10 cellular contexts compared by ENCODE assay signal in the genomic region with DNA sequence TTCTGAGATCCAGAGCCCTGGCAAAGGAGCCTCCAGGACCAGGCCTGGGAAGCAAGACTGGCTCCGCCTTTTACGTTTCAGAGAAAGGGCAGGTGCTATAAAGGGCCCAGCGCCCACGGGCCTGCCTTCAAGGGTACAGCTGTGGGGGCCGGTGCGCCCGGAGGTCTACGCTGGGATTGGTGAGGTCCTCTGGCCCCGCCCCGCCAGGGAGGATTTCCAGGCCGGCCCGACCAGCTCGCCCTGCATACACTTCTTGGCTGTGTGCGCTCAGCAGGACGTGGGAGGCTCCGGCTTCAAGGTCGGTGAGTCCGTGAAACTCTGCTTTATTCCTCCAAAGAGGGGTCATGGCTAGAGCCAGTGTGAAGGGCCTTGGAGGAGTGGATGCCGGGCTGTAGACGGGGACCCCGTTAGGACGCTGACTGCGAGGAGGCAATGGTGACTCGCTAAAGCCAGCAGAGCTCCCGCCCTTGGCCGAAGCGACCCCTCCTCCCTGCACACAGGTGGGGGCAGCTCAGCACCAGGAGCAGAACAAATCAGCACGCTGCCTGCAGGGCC. TPM values are rescaled to one million over a fixed set of nuclear protein-coding genes. Genes with fewer than 3 reads are reported as not detected.
DNase-seq lines count a peak whose midpoint lies in the region; ATAC-seq and TF ChIP-seq lines count a peak whose summit lies in the region.
"Had no signal": no experiment of that assay in that cellular context is flagged by ENCODE, and none has a peak within 500 bp of the region (broad histone marks: within the 10 kb centered on the region; RNA-seq: fewer than 3 reads in every experiment).

A gene (plus strand): TSS at position 243 of the 555 bp plus-strand sequence. CDS start 17,811 bp downstream, outside the sequence.

- peaks cover 7% of the 10 kb centered on the region for H3K4me1 ChIP-seq in fibroblast of lung (ENCODE audit: control insufficient read depth, extremely low read depth, insufficient read depth, low read length)
- peaks cover 34% of the 10 kb centered on the region for H3K4me1 ChIP-seq in vagina

- no peaks in the 10 kb centered on the region for H3K36me3 Mint-ChIP-seq in activated naive CD4-positive, alpha-beta T cell treated with anti-CD3 and anti-CD28 coated beads, Interleukin-2, amount 50 U/mL, for 72 hours
- H3K36me3 Mint-ChIP-seq in activated naive CD4-positive, alpha-beta T cell treated with anti-CD3 and anti-CD28 coated beads for 36 hours (ENCODE audit: low read depth): no peaks in the 10 kb centered on the region
- peaks cover 7% of the 10 kb centered on the region for H3K36me3 Mint-ChIP-seq in mesothelial cell of epicardium

- H3K27ac ChIP-seq in fibroblast of lung (ENCODE audit: insufficient read depth, low read length) (peak within 1 kb of the TSS; percentile 40), vagina (peak within 1 kb of the TSS; percentile 78)

- peaks cover 14% of the 10 kb centered on the region for H3K4me1 Mint-ChIP-seq in activated naive CD4-positive, alpha-beta T cell treated with anti-CD3 and anti-CD28 coated beads for 36 hours (ENCODE audit: low read depth)
- H3K4me1 Mint-ChIP-seq in mesothelial cell of epicardium: peaks cover 22% of the 10 kb centered on the region

- CTCF ChIA-PET in activated naive CD4-positive, alpha-beta T cell treated with anti-CD3 and anti-CD28 coated beads for 36 hours (lab: Charles Lee): interaction anchor here (2.6 kb wide), 1 partner anchor 67 kb away, joined by 5 read pairs; no protein-coding TSS in a partner anchor

- peak within 1 kb of the TSS; percentile 56 for H2AFZ ChIP-seq in fibroblast of lung (ENCODE audit: low read length)

- H3K9ac ChIP-seq in fibroblast of lung (ENCODE audit: insufficient read depth, low read length): no peak within 1 kb of the TSS
- H3K9ac ChIP-seq: BLaER1 had no signal

- H3K9me3 ChIP-seq in fibroblast of lung (ENCODE audit: control insufficient read depth, insufficient read depth, low read depth, low read length) (no peaks in the 10 kb centered on the region), vagina (no peaks in the 10 kb centered on the region)
- H3K9me3 ChIP-seq: BLaER1 had no signal

- H3K4me3 Mint-ChIP-seq in activated naive CD4-positive, alpha-beta T cell treated with anti-CD3 and anti-CD28 coated beads for 36 hours: no peak within 1 kb of the TSS
- H3K4me3 Mint-ChIP-seq in mesothelial cell of epicardium: peak within 1 kb of the TSS; percentile 77
- H3K4me3 Mint-ChIP-seq: activated T-cell treated with anti-CD3 and anti-CD28 coated beads, Interleukin-2, amount 50 U/mL, for 4 hours had no signal

- H3K27me3 Mint-ChIP-seq in activated naive CD4-positive, alpha-beta T cell treated with anti-CD3 and anti-CD28 coated beads for 36 hours (ENCODE audit: low read depth): peaks cover 3% of the 10 kb centered on the region
- H3K27me3 Mint-ChIP-seq in mesothelial cell of epicardium (ENCODE audit: low read depth): no peaks in the 10 kb centered on the region

- H3K36me3 ChIP-seq in fibroblast of lung (ENCODE audit: control insufficient read depth, insufficient read depth, low read length): peaks cover 1% of the 10 kb centered on the region
- no peaks in the 10 kb centered on the region for H3K36me3 ChIP-seq in vagina
- H3K36me3 ChIP-seq: BLaER1 had no signal

- H3K79me2 ChIP-seq in fibroblast of lung (ENCODE audit: control insufficient read depth, insufficient read depth, low read length): no peaks in the 10 kb centered on the region

- peak within 1 kb of the TSS in 1 of 2 donors; percentile 70 for H3K27ac Mint-ChIP-seq in activated naive CD4-positive, alpha-beta T cell treated with anti-CD3 and anti-CD28 coated beads, Interleukin-2, amount 50 U/mL, for 72 hours
- no peak within 1 kb of the TSS for H3K27ac Mint-ChIP-seq in activated naive CD4-positive, alpha-beta T cell treated with anti-CD3 and anti-CD28 coated beads for 36 hours
- peak within 1 kb of the TSS; percentile 80 for H3K27ac Mint-ChIP-seq in mesothelial cell of epicardium

- ATAC-seq in activated naive CD4-positive, alpha-beta T cell treated with anti-CD3 and anti-CD28 coated beads, Interleukin-2, amount 50 U/mL, for 72 hours: peak; percentile 16 to 24
- ATAC-seq in HG03095 (IDR thresholded peaks at IDR 0.05; ENCODE audit: unreplicated experiment): no peak

- no peaks in the 10 kb centered on the region for H4K20me1 ChIP-seq in fibroblast of lung (ENCODE audit: control insufficient read depth, extremely low read depth, insufficient read depth, low read length)
- H4K20me1 ChIP-seq: BLaER1 had no signal

- peak within 1 kb of the TSS; percentile 68 for H3K4me2 ChIP-seq in fibroblast of lung (ENCODE audit: extremely low read depth, insufficient read depth, low read length)

- H3K4me3 ChIP-seq in fibroblast of lung (replicated peaks in 1 of 4; ENCODE audit: control extremely low read depth in 1 of 4, insufficient read depth in 1 of 4, low read depth in 3 of 4, low read length in 4 of 4): peak within 1 kb of the TSS in 2 of 4 experiments; percentile 24 to 49
- H3K4me3 ChIP-seq in vagina: peak within 1 kb of the TSS; percentile 38 to 45
- H3K4me3 ChIP-seq: BLaER1 had no signal

- intact Hi-C loops in activated naive CD4-positive, alpha-beta T cell treated with anti-CD3 and anti-CD28 coated beads for 36 hours (cut with micrococcal nuclease): no loop called here
- intact Hi-C loops in vagina (cut with DNase I): no loop called here

- no peak for TF ChIP-seq CTCF in fibroblast of lung (conservative IDR thresholded peaks at IDR 0.05 in 1 of 2, IDR thresholded peaks at IDR 0.05 in 1 of 2; ENCODE audit: low read depth in 1 of 2, low read length in 2 of 2)
- TF ChIP-seq CTCF in mesothelial cell of epicardium (IDR thresholded peaks at IDR 0.05; ENCODE audit: unreplicated experiment): no peak
- TF ChIP-seq CTCF in vagina (IDR thresholded peaks at IDR 0.05): no peak

- H3K27me3 ChIP-seq in fibroblast of lung (ENCODE audit: control insufficient read depth, insufficient read depth, low read length) (no peaks in the 10 kb centered on the region), vagina (no peaks in the 10 kb centered on the region)
- H3K27me3 ChIP-seq: BLaER1 had no signal

- DNase-seq in activated naive CD4-positive, alpha-beta T cell treated with anti-CD3 and anti-CD28 coated beads, Interleukin-2, amount 50 U/mL, for 72 hours (ENCODE audit: low spot score in 2 of 2): no peak
- no peak for DNase-seq in activated naive CD4-positive, alpha-beta T cell treated with anti-CD3 and anti-CD28 coated beads for 36 hours
- DNase-seq in fibroblast of lung (ENCODE audit: low read depth in 2 of 2): peak; percentile 34 to 53
- peak; percentile 56 to 70 for DNase-seq in mesothelial cell of epicardium (ENCODE audit: low spot score in 2 of 2, unreplicated experiment in 2 of 2)
- no peak for DNase-seq in vagina (ENCODE audit: extremely low spot score in 2 of 2)
- DNase-seq in NCI-H2081 treated with DMSO at 0.1 percent for 48 hours (lab: John Stamatoyannopoulos, UW): no peak
- DNase-seq in activated gamma-delta T cell treated with Interleukin-2 at 50 U/mL for 16 hours: no peak
- DNase-seq: activated T-cell treated with anti-CD3 and anti-CD28 coated beads, Interleukin-2, amount 50 U/mL, for 4 hours had no signal

- peak in 1 of 2 donors; percentile 16 for TF ChIP-seq POLR2A in vagina (IDR thresholded peaks at IDR 0.05)

- peaks cover 0 to 4% of the 10 kb centered on the region in 2 donors for H3K9me3 Mint-ChIP-seq in activated naive CD4-positive, alpha-beta T cell treated with anti-CD3 and anti-CD28 coated beads, Interleukin-2, amount 50 U/mL, for 72 hours
- H3K9me3 Mint-ChIP-seq in activated naive CD4-positive, alpha-beta T cell treated with anti-CD3 and anti-CD28 coated beads for 36 hours: no peaks in the 10 kb centered on the region
- no peaks in the 10 kb centered on the region for H3K9me3 Mint-ChIP-seq in mesothelial cell of epicardium
- H3K9me3 Mint-ChIP-seq: activated T-cell treated with anti-CD3 and anti-CD28 coated beads, Interleukin-2, amount 50 U/mL, for 4 hours had no signal

RNA-seq across cellular contexts. Expression of the gene that starts here (rescaled TPM):
- total RNA-seq in activated naive CD4-positive, alpha-beta T cell treated with anti-CD3 and anti-CD28 coated beads, Interleukin-2, amount 50 U/mL, for 72 hours: under 1 TPM in 1 of 2 donors, not detected in 1; 0.51 TPM
- total RNA-seq in activated naive CD4-positive, alpha-beta T cell treated with anti-CD3 and anti-CD28 coated beads for 36 hours: not detected
- total RNA-seq in fibroblast of lung (8.0 and 19.3 TPM in 2 replicates), mesothelial cell of epicardium (2.3 to 2.6 TPM (median 2.6 TPM) in 3 replicates), vagina (3.4 TPM)
- polyA plus RNA-seq in fibroblast of lung: 1.9 and 2.3 TPM in 2 replicates
- 1.3 and 1.5 TPM in 2 replicates for polyA plus RNA-seq in fibroblast of lung (2012)
- polyA minus RNA-seq in fibroblast of lung (ENCODE audit: low replicate concordance): 5.7 and 14.5 TPM in 2 replicates
- total RNA-seq: activated T-cell treated with anti-CD3 and anti-CD28 coated beads, Interleukin-2, amount 50 U/mL, for 4 hours had no signal

Comparison
In these comparisons a context has a peak if more than half of its experiments do, and no peak if none do; other contexts are left out.
1. Peak in ATAC-seq in activated naive CD4-positive, alpha-beta T cell treated with anti-CD3 and anti-CD28 coated beads, Interleukin-2, amount 50 U/mL, for 72 hours; RNA of the gene not detected or under 1 TPM.
2. DNase-seq: peak in fibroblast of lung (2 of 2) and mesothelial cell of epicardium (2 of 2); none in activated naive CD4-positive, alpha-beta T cell treated with anti-CD3 and anti-CD28 coated beads, Interleukin-2, amount 50 U/mL, for 72 hours (0 of 2), activated naive CD4-positive, alpha-beta T cell treated with anti-CD3 and anti-CD28 coated beads for 36 hours (single experiment), vagina (0 of 2), NCI-H2081 treated with DMSO at 0.1 percent for 48 hours (single experiment) and activated gamma-delta T cell treated with Interleukin-2 at 50 U/mL for 16 hours (single experiment).